ENCODE assay signal across 8 cellular contexts in the genomic region with DNA sequence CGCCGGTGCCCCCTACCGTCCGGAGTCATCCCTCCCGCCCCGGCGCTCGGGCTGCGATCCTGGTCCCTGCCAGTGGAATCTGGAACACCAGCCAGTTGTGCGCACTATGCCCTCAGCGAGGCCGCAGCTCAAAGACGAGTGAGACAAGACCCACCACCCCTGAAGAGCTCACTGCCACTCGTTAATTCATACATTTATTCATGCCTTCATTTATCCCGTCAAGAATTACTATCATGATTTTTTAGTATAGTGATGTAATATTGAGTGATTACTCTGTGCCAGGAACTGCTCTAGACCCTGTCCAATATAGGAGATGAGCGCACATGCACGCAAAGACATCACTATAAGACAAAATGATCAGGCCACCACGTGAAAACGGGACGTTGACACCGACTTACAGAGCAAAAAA. TPM values are rescaled to one million over a fixed set of nuclear protein-coding genes. Genes with fewer than 3 reads are reported as not detected.
DNase-seq lines count a peak whose midpoint lies in the region; ATAC-seq and TF ChIP-seq lines count a peak whose summit lies in the region.

No MANE protein-coding gene starts in this region.

- intact Hi-C loops in activated T-helper 2 cell treated with anti-CD3 and anti-CD28 coated beads, Interferon-gamma antibody, Interleukin-2, Interleukin-4, amounts not matched to agents 10 μg/mL and 5 μg/mL and 100 μg/mL, durations not matched to agents 14 hours and 24 hours and 36 hours (cut with micrococcal nuclease): loop anchor here (5.0 to 10.0 kb wide), 3 partner anchors 233 to 609 kb away; a partner anchor contains a TSS
- intact Hi-C loops in Right ventricle myocardium superior (cut with DNase I): no loop called here

- H3K27me3 Mint-ChIP-seq in activated T-helper 2 cell treated with anti-CD3 and anti-CD28 coated beads, Interferon-gamma antibody, Interleukin-2, Interleukin-4, amounts not matched to agents 10 μg/mL and 5 μg/mL and 100 μg/mL, durations not matched to agents 14 hours and 24 hours and 36 hours (ENCODE audit: low read depth): peaks cover 15% of the 10 kb centered on the region
- H3K27me3 Mint-ChIP-seq in progenitor cell of endocrine pancreas: peaks cover 6% of the 10 kb centered on the region

- ATAC-seq in HG03159 (IDR thresholded peaks at IDR 0.05; ENCODE audit: unreplicated experiment): peak; percentile 10
- ATAC-seq in Right ventricle myocardium superior (ENCODE audit: poor library complexity): peak; percentile 0

- TF ChIP-seq CTCF in GM12864 (IDR thresholded peaks at IDR 0.05; ENCODE audit: low read depth, low read length, missing control alignments) (peak; percentile 85), progenitor cell of endocrine pancreas (IDR thresholded peaks at IDR 0.05; ENCODE audit: unreplicated experiment) (peak; percentile 88)

- peak overlapping the region; percentile 72 for H3K4me3 ChIP-seq in GM12864 (ENCODE audit: low read depth, low read length)

- peaks cover 29% of the 10 kb centered on the region for H3K36me3 Mint-ChIP-seq in activated T-helper 2 cell treated with anti-CD3 and anti-CD28 coated beads, Interferon-gamma antibody, Interleukin-2, Interleukin-4, amounts not matched to agents 10 μg/mL and 5 μg/mL and 100 μg/mL, durations not matched to agents 14 hours and 24 hours and 36 hours (ENCODE audit: low read depth)
- H3K36me3 Mint-ChIP-seq in progenitor cell of endocrine pancreas (ENCODE audit: insufficient read depth): no peaks in the 10 kb centered on the region

- H3K4me3 Mint-ChIP-seq in activated T-helper 2 cell treated with anti-CD3 and anti-CD28 coated beads, Interferon-gamma antibody, Interleukin-2, Interleukin-4, amounts not matched to agents 10 μg/mL and 5 μg/mL and 100 μg/mL, durations not matched to agents 14 hours and 24 hours and 36 hours (ENCODE audit: low read depth): peak overlapping the region; percentile 98
- H3K4me3 Mint-ChIP-seq in progenitor cell of endocrine pancreas (ENCODE audit: low read depth): peak overlapping the region; percentile 100

- H3K9me3 Mint-ChIP-seq in activated T-helper 2 cell treated with anti-CD3 and anti-CD28 coated beads, Interferon-gamma antibody, Interleukin-2, Interleukin-4, amounts not matched to agents 10 μg/mL and 5 μg/mL and 100 μg/mL, durations not matched to agents 14 hours and 24 hours and 36 hours: no peaks in the 10 kb centered on the region
- H3K9me3 Mint-ChIP-seq in progenitor cell of endocrine pancreas (ENCODE audit: low read depth): no peaks in the 10 kb centered on the region

- DNase-seq in 8988T: peak; percentile 66
- DNase-seq in GM12864 (ENCODE audit: low read depth): no peak
- DNase-seq in activated T-helper 2 cell treated with anti-CD3 and anti-CD28 coated beads, Interferon-gamma antibody, Interleukin-2, Interleukin-4, amounts not matched to agents 10 μg/mL and 5 μg/mL and 100 μg/mL, durations not matched to agents 14 hours and 24 hours and 36 hours (ENCODE audit: low spot score): no peak
- peak; percentile 94 for DNase-seq in Right ventricle myocardium superior
- DNase-seq in progenitor cell of endocrine pancreas (ENCODE audit: low spot score, unreplicated experiment): no peak
- no peak for DNase-seq in effector CD8-positive, alpha-beta T cell (lab: John Stamatoyannopoulos, UW)
- DNase-seq in activated CD8-positive, alpha-beta memory T cell treated with anti-CD3 and anti-CD28 coated beads, Interleukin-2, amount 50 U/mL, for 4 hours: no peak

- H3K27ac Mint-ChIP-seq in activated T-helper 2 cell treated with anti-CD3 and anti-CD28 coated beads, Interferon-gamma antibody, Interleukin-2, Interleukin-4, amounts not matched to agents 10 μg/mL and 5 μg/mL and 100 μg/mL, durations not matched to agents 14 hours and 24 hours and 36 hours: peak overlapping the region; percentile 99
- H3K27ac Mint-ChIP-seq in progenitor cell of endocrine pancreas: peak overlapping the region; percentile 72

- H3K4me1 Mint-ChIP-seq in activated T-helper 2 cell treated with anti-CD3 and anti-CD28 coated beads, Interferon-gamma antibody, Interleukin-2, Interleukin-4, amounts not matched to agents 10 μg/mL and 5 μg/mL and 100 μg/mL, durations not matched to agents 14 hours and 24 hours and 36 hours (ENCODE audit: low read depth): peaks cover 27% of the 10 kb centered on the region
- peaks cover 18% of the 10 kb centered on the region for H3K4me1 Mint-ChIP-seq in progenitor cell of endocrine pancreas (ENCODE audit: low read depth)

RNA-seq across cellular contexts. Expression of a gene that starts 0.3 kb away (rescaled TPM):
- total RNA-seq in activated T-helper 2 cell treated with anti-CD3 and anti-CD28 coated beads, Interferon-gamma antibody, Interleukin-2, Interleukin-4, amounts not matched to agents 10 μg/mL and 5 μg/mL and 100 μg/mL, durations not matched to agents 14 hours and 24 hours and 36 hours: 75.9 and 77.6 TPM in 2 replicates
- total RNA-seq in Right ventricle myocardium superior (93.1 TPM), progenitor cell of endocrine pancreas (83.6 and 96.4 TPM in 2 replicates)

Comparison
In these comparisons a context has a peak if more than half of its experiments do, and no peak if none do; other contexts are left out.
1. DNase-seq: peak in 8988T (single experiment) and Right ventricle myocardium superior (single experiment); none in GM12864 (single experiment), activated T-helper 2 cell treated with anti-CD3 and anti-CD28 coated beads, Interferon-gamma antibody, Interleukin-2, Interleukin-4, amounts not matched to agents 10 μg/mL and 5 μg/mL and 100 μg/mL, durations not matched to agents 14 hours and 24 hours and 36 hours (single experiment), progenitor cell of endocrine pancreas (single experiment), effector CD8-positive, alpha-beta T cell (single experiment) and activated CD8-positive, alpha-beta memory T cell treated with anti-CD3 and anti-CD28 coated beads, Interleukin-2, amount 50 U/mL, for 4 hours (single experiment).